Comparison of ENCODE assay signal across 30 cellular contexts in genomic region chr20:49653925-49654324, GRCh38.
"Had no signal": no experiment of that assay in that cellular context is flagged by ENCODE, and none has a peak within 500 bp of the region (broad histone marks: within the 10 kb centered on the region; RNA-seq: fewer than 3 reads in every experiment).

No MANE protein-coding gene starts in this region.

- H3K9me3 Mint-ChIP-seq: activated CD4-positive, alpha-beta memory T cell treated with anti-CD3 and anti-CD28 coated beads for 36 hours; activated naive CD4-positive, alpha-beta T cell treated with anti-CD3 and anti-CD28 coated beads, Interleukin-2, amount 10 ng/mL, durations not matched to agents 7 days and 5 days; activated naive CD8-positive, alpha-beta T cell treated with anti-CD3 and anti-CD28 coated beads, Interleukin-2, amount 10 ng/mL, durations not matched to agents 7 days and 5 days; activated T-cell treated with anti-CD3 and anti-CD28 coated beads, Interleukin-2, amount 50 U/mL, for 24 hours; endodermal cell; neural progenitor cell had no signal

- H3K9me3 ChIP-seq: ascending aorta, sigmoid colon, stomach, tibial artery, upper lobe of right lung had no signal

- H3K9ac ChIP-seq: neural progenitor cell had no signal

- H3K4me1 Mint-ChIP-seq: activated naive CD4-positive, alpha-beta T cell treated with anti-CD3 and anti-CD28 coated beads, Interleukin-2, amount 10 ng/mL, durations not matched to agents 7 days and 5 days; brain; endodermal cell had no signal

- H3K27ac Mint-ChIP-seq: activated CD4-positive, alpha-beta memory T cell treated with anti-CD3 and anti-CD28 coated beads for 36 hours; activated CD4-positive, alpha-beta T cell treated with anti-CD3 and anti-CD28 coated beads, Interleukin-2, amount 10 ng/mL, durations not matched to agents 24 days and 14 days; activated naive CD4-positive, alpha-beta T cell treated with anti-CD3 and anti-CD28 coated beads, Interleukin-2, amount 10 ng/mL, durations not matched to agents 7 days and 5 days; activated naive CD8-positive, alpha-beta T cell treated with anti-CD3 and anti-CD28 coated beads, Interleukin-2, amount 10 ng/mL, durations not matched to agents 7 days and 5 days; activated T-cell treated with anti-CD3 and anti-CD28 coated beads, Interleukin-2, amount 50 U/mL, for 24 hours; endodermal cell; neural progenitor cell; stimulated activated naive B cell treated with anti-CD40 and anti-IgM and Interleukin-4, amounts not matched to agents 10 μg/mL and 1 μg/mL and 100 μg/mL, for 72 hours; T-helper 17 cell had no signal

- H3K27me3 Mint-ChIP-seq: activated CD4-positive, alpha-beta memory T cell treated with anti-CD3 and anti-CD28 coated beads for 36 hours; activated CD4-positive, alpha-beta T cell treated with anti-CD3 and anti-CD28 coated beads, Interleukin-2, amount 10 ng/mL, durations not matched to agents 24 days and 14 days; activated naive CD4-positive, alpha-beta T cell treated with anti-CD3 and anti-CD28 coated beads, Interleukin-2, amount 10 ng/mL, durations not matched to agents 7 days and 5 days; activated naive CD8-positive, alpha-beta T cell treated with anti-CD3 and anti-CD28 coated beads, Interleukin-2, amount 10 ng/mL, durations not matched to agents 7 days and 5 days; activated T-cell treated with anti-CD3 and anti-CD28 coated beads, Interleukin-2, amount 50 U/mL, for 24 hours; brain; naive B cell; stimulated activated naive B cell treated with anti-CD40 and anti-IgM and Interleukin-4, amounts not matched to agents 10 μg/mL and 1 μg/mL and 100 μg/mL, for 72 hours; T-helper 17 cell had no signal

- FAIRE-seq: small intestine had no signal

- H3K27ac ChIP-seq: ascending aorta, neural progenitor cell, sigmoid colon, stomach, tibial artery, upper lobe of right lung, WERI-Rb-1 had no signal

- H3K4me2 ChIP-seq: neural progenitor cell had no signal

- H3K4me3 ChIP-seq: ascending aorta, left lung, neural progenitor cell, sigmoid colon, stomach, tibial artery, upper lobe of right lung had no signal

- DNase-seq: activated CD4-positive, alpha-beta memory T cell treated with anti-CD3 and anti-CD28 coated beads for 36 hours; activated CD4-positive, alpha-beta T cell treated with anti-CD3 and anti-CD28 coated beads, Interleukin-2, amount 10 ng/mL, durations not matched to agents 24 days and 14 days; activated CD4-positive, CD25-positive, alpha-beta regulatory T cell treated with anti-CD3 and anti-CD28 coated beads, Interleukin-2, amount 50 U/mL, for 72 hours; activated CD8-positive, alpha-beta memory T cell treated with anti-CD3 and anti-CD28 coated beads, Interleukin-2, amount 50 U/mL, for 48 hours; activated gamma-delta T cell; activated naive CD4-positive, alpha-beta T cell treated with anti-CD3 and anti-CD28 coated beads, Interleukin-2, amount 10 ng/mL, durations not matched to agents 7 days and 5 days; activated naive CD8-positive, alpha-beta T cell treated with anti-CD3 and anti-CD28 coated beads, Interleukin-2, amount 10 ng/mL, durations not matched to agents 7 days and 5 days; activated T-cell treated with anti-CD3 and anti-CD28 coated beads, Interleukin-2, amount 50 U/mL, for 24 hours; caudate nucleus; cortex of kidney; endodermal cell; foreskin fibroblast; kidney glomerular epithelial cell; left lung; naive B cell; sigmoid colon; small intestine; stimulated activated CD4-positive, alpha-beta T cell treated with anti-CD3 and anti-CD28 coated beads, Interleukin-4, amount 100 ng/mL, for 24 hours; stimulated activated CD8-positive, alpha-beta memory T cell treated with anti-CD3 and anti-CD28 coated beads, Interleukin-4, amount 100 ng/mL, for 48 hours; stimulated activated naive B cell treated with anti-CD40 and anti-IgM and Interleukin-4, amounts not matched to agents 10 μg/mL and 1 μg/mL and 100 μg/mL, for 72 hours; stomach; T-helper 17 cell; T1000; tibial artery; upper lobe of right lung; WERI-Rb-1 had no signal

- H2AFZ ChIP-seq: neural progenitor cell had no signal

- H3K4me3 Mint-ChIP-seq: activated CD4-positive, alpha-beta memory T cell treated with anti-CD3 and anti-CD28 coated beads for 36 hours; activated CD4-positive, alpha-beta T cell treated with anti-CD3 and anti-CD28 coated beads, Interleukin-2, amount 10 ng/mL, durations not matched to agents 24 days and 14 days; activated naive CD4-positive, alpha-beta T cell treated with anti-CD3 and anti-CD28 coated beads, Interleukin-2, amount 10 ng/mL, durations not matched to agents 7 days and 5 days; activated naive CD8-positive, alpha-beta T cell treated with anti-CD3 and anti-CD28 coated beads, Interleukin-2, amount 10 ng/mL, durations not matched to agents 7 days and 5 days; activated T-cell treated with anti-CD3 and anti-CD28 coated beads, Interleukin-2, amount 50 U/mL, for 24 hours; brain; endodermal cell; naive B cell; neural progenitor cell; stimulated activated naive B cell treated with anti-CD40 and anti-IgM and Interleukin-4, amounts not matched to agents 10 μg/mL and 1 μg/mL and 100 μg/mL, for 72 hours; T-helper 17 cell had no signal

- ATAC-seq: esophagus mucosa; left lung; stimulated activated naive B cell treated with anti-CD40 and anti-IgM and Interleukin-4, amounts not matched to agents 10 μg/mL and 1 μg/mL and 100 μg/mL, for 72 hours; T-helper 17 cell; upper lobe of right lung had no signal

- H3K27me3 ChIP-seq: ascending aorta, left lung, neural progenitor cell, sigmoid colon, stomach, tibial artery, upper lobe of right lung had no signal
